In the genomic region with DNA sequence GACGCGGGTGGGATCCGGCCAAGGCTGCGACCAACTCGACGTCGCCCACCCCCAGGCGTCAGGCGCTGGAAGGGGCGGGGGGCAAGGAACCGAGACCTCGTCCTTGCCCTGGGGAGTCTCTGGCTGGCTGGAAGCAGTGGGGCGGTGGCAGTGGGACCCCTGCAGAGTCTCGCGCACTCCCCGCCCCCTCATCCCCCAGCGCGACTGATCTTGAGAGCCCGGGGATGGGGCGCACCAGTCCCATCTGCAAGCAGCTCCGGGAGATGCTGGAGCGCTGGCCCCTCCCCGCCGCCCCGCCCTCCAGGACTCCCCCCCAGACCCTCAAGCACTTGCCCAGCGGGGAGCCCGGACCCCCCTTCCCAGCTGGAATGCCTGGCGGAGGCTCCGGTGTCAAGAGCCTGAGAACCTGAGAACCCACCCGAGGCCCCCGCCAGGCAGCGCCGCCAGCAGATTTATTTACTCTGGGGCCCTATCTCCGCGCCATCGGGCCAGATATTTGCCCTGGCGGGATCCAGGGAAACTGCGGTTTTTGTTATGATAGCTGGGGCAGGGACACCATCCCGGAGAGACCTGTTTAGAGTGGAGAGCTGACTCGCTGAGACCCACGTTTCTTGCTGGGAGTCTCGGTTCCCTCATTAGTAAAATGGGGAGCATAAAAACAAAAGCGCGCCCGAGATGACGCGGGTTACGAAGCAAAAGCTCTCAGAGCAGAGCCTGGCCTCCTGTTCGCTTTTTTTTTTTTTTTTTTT, we compare ENCODE assay signal across 8 cellular contexts. TPM values are rescaled to one million over a fixed set of nuclear protein-coding genes. Genes with fewer than 3 reads are reported as not detected.
DNase-seq lines count a peak whose midpoint lies in the region; ATAC-seq, FAIRE-seq and TF ChIP-seq lines count a peak whose summit lies in the region.

No MANE protein-coding gene starts in this region.

- H3K4me3 ChIP-seq in fibroblast of mammary gland (ENCODE audit: control insufficient read depth, low read depth, low read length) = peak overlapping the region; percentile 19

- H3K4me1 Mint-ChIP-seq in activated CD4-positive, alpha-beta T cell treated with anti-CD3 and anti-CD28 coated beads, Interleukin-2, amount 10 ng/mL, durations not matched to agents 7 days and 5 days = peaks cover 8% of the 10 kb centered on the region
- H3K4me1 Mint-ChIP-seq in stimulated activated effector memory CD8-positive, alpha-beta T cell treated with anti-CD3 and anti-CD28 coated beads, Interleukin-12 subunit alpha, Interleukin-12 subunit beta, amount 100 ng/mL, for 72 hours = peaks cover 18% of the 10 kb centered on the region

- TF ChIP-seq CTCF in fibroblast of mammary gland (conservative IDR thresholded peaks at IDR 0.05; ENCODE audit: control insufficient read depth, insufficient read depth, low read depth, low read length) = no peak

- FAIRE-seq in RCC 7860 (lab: Jason Lieb, UNC) = no peak

- H3K27me3 Mint-ChIP-seq in activated CD4-positive, alpha-beta T cell treated with anti-CD3 and anti-CD28 coated beads, Interleukin-2, amount 10 ng/mL, durations not matched to agents 7 days and 5 days = peaks cover 61% of the 10 kb centered on the region

- H3K36me3 Mint-ChIP-seq in activated CD4-positive, alpha-beta T cell treated with anti-CD3 and anti-CD28 coated beads, Interleukin-2, amount 10 ng/mL, durations not matched to agents 7 days and 5 days (ENCODE audit: low read depth) = peaks cover 36% of the 10 kb centered on the region
- no peaks in the 10 kb centered on the region for H3K36me3 Mint-ChIP-seq in stimulated activated effector memory CD8-positive, alpha-beta T cell treated with anti-CD3 and anti-CD28 coated beads, Interleukin-12 subunit alpha, Interleukin-12 subunit beta, amount 100 ng/mL, for 72 hours

- H3K9me3 Mint-ChIP-seq in activated CD4-positive, alpha-beta T cell treated with anti-CD3 and anti-CD28 coated beads, Interleukin-2, amount 10 ng/mL, durations not matched to agents 7 days and 5 days = peaks cover 31% of the 10 kb centered on the region
- H3K9me3 Mint-ChIP-seq in stimulated activated effector memory CD8-positive, alpha-beta T cell treated with anti-CD3 and anti-CD28 coated beads, Interleukin-12 subunit alpha, Interleukin-12 subunit beta, amount 100 ng/mL, for 72 hours = peaks cover 6% of the 10 kb centered on the region

- CTCF ChIA-PET in activated CD4-positive, alpha-beta T cell treated with anti-CD3 and anti-CD28 coated beads, Interleukin-2, amount 10 ng/mL, durations not matched to agents 7 days and 5 days (lab: Charles Lee) = interaction anchor here (0.9 to 2.5 kb wide), 3 partner anchors 13 to 196 kb away, joined by 3 to 5 read pairs (median 4); no protein-coding TSS in a partner anchor

- peak overlapping the region; percentile 64 for H3K4me3 Mint-ChIP-seq in activated CD4-positive, alpha-beta T cell treated with anti-CD3 and anti-CD28 coated beads, Interleukin-2, amount 10 ng/mL, durations not matched to agents 7 days and 5 days
- peak overlapping the region; percentile 59 for H3K4me3 Mint-ChIP-seq in stimulated activated effector memory CD8-positive, alpha-beta T cell treated with anti-CD3 and anti-CD28 coated beads, Interleukin-12 subunit alpha, Interleukin-12 subunit beta, amount 100 ng/mL, for 72 hours

- H3K27ac Mint-ChIP-seq in activated CD4-positive, alpha-beta T cell treated with anti-CD3 and anti-CD28 coated beads, Interleukin-2, amount 10 ng/mL, durations not matched to agents 7 days and 5 days = peak overlapping the region; percentile 16
- no peak overlapping the region for H3K27ac Mint-ChIP-seq in stimulated activated effector memory CD8-positive, alpha-beta T cell treated with anti-CD3 and anti-CD28 coated beads, Interleukin-12 subunit alpha, Interleukin-12 subunit beta, amount 100 ng/mL, for 72 hours

- peak; percentile 37 for ATAC-seq in stimulated activated effector memory CD8-positive, alpha-beta T cell treated with anti-CD3 and anti-CD28 coated beads, Interleukin-12 subunit alpha, Interleukin-12 subunit beta, amount 100 ng/mL, for 72 hours
- ATAC-seq in left colon (no peak), GM21423 (IDR thresholded peaks at IDR 0.05; ENCODE audit: unreplicated experiment) (no peak)

- DNase-seq in activated CD4-positive, alpha-beta T cell treated with anti-CD3 and anti-CD28 coated beads, Interleukin-2, amount 10 ng/mL, durations not matched to agents 7 days and 5 days = no peak
- DNase-seq in activated CD4-positive, alpha-beta T cell treated with anti-CD3 and anti-CD28 coated beads for 1 hour = no peak
- DNase-seq in RCC 7860 (ENCODE audit: low spot score) (peak; percentile 8), fibroblast of mammary gland (ENCODE audit: low read depth) (no peak), left colon (no peak), NCI-H2029 treated with DMSO at 0.1 percent for 48 hours (lab: John Stamatoyannopoulos, UW) (no peak)
- no peak for DNase-seq in stimulated activated effector memory CD8-positive, alpha-beta T cell treated with anti-CD3 and anti-CD28 coated beads, Interleukin-12 subunit alpha, Interleukin-12 subunit beta, amount 100 ng/mL, for 72 hours (ENCODE audit: low spot score in 2 of 2)

- intact Hi-C loops in left colon (cut with DNase I, micrococcal nuclease) = no loop called here

- POLR2A ChIA-PET in activated CD4-positive, alpha-beta T cell treated with anti-CD3 and anti-CD28 coated beads, Interleukin-2, amount 10 ng/mL, durations not matched to agents 7 days and 5 days (lab: Charles Lee) = no interaction called here

RNA-seq across cellular contexts. Expression of a gene that starts 1.2 kb away (rescaled TPM):
- not detected for total RNA-seq in activated CD4-positive, alpha-beta T cell treated with anti-CD3 and anti-CD28 coated beads, Interleukin-2, amount 10 ng/mL, durations not matched to agents 7 days and 5 days
- 1 to 10 TPM; 3.5 to 4.1 TPM for total RNA-seq in left colon

RNA-seq across cellular contexts. Expression of a gene that starts 15.4 kb away (rescaled TPM):
- total RNA-seq in activated CD4-positive, alpha-beta T cell treated with anti-CD3 and anti-CD28 coated beads, Interleukin-2, amount 10 ng/mL, durations not matched to agents 7 days and 5 days = 10 to 100 TPM; 35.9 to 39.5 TPM
- total RNA-seq in left colon = 10 to 100 TPM; 22.6 to 29.5 TPM

RNA-seq across cellular contexts. Expression of a gene that starts 43.8 kb away (rescaled TPM):
- 10 to 100 TPM; 47.7 to 54.1 TPM for total RNA-seq in activated CD4-positive, alpha-beta T cell treated with anti-CD3 and anti-CD28 coated beads, Interleukin-2, amount 10 ng/mL, durations not matched to agents 7 days and 5 days
- total RNA-seq in left colon = 10 to 100 TPM; 30.9 to 31.0 TPM

Comparison
In these comparisons a context has a peak if more than half of its experiments do, and no peak if none do; other contexts are left out.
1. RNA of a gene that starts 1.2 kb away (total RNA-seq): 3.5 to 4.1 TPM in left colon; not detected in activated CD4-positive, alpha-beta T cell treated with anti-CD3 and anti-CD28 coated beads, Interleukin-2, amount 10 ng/mL, durations not matched to agents 7 days and 5 days; every median in the first group is over 4 times any median in the second.